ENCODE assay signal across 27 cellular contexts in genomic region chr12:128338344-128338743, GRCh38.
DNase-seq lines count a peak whose midpoint lies in the region; ATAC-seq, FAIRE-seq and TF ChIP-seq lines count a peak whose summit lies in the region.
"Had no signal": no experiment of that assay in that cellular context is flagged by ENCODE, and none has a peak within 500 bp of the region (broad histone marks: within the 10 kb centered on the region; RNA-seq: fewer than 3 reads in every experiment).

No MANE protein-coding gene starts in this region.

- no TSS peak for BruUV-seq in HepG2 (replicated peaks; lab: Mats Ljungman, UMichigan)

- TF ChIP-seq CTCF in HepG2 (CRISPR knock-in tag; IDR thresholded peaks at IDR 0.05) (no peak), right lobe of liver (IDR thresholded peaks at IDR 0.05) (no peak)

- TF ChIP-seq EP300 in HepG2 (IDR thresholded peaks at IDR 0.05; ENCODE audit: low read depth in 2 of 2, low read length in 2 of 2) (no peak), HepG2 (CRISPR knock-in tag; IDR thresholded peaks at IDR 0.05; ENCODE audit: borderline replicate concordance) (no peak)

- no peaks in the 10 kb centered on the region for H4K20me1 ChIP-seq in HepG2 (ENCODE audit: insufficient read depth, low read length)

- no peak for TF ChIP-seq RAD21 in HepG2 (CRISPR knock-in tag; IDR thresholded peaks at IDR 0.05)

- CTCF ChIA-PET in HepG2 (lab: Yijun Ruan, JAX; ENCODE audit: low intra/inter-chr PET ratio, low total read pairs), result no interaction called here

- in situ Hi-C loops in HepG2 (cut with HindIII; ENCODE audit: extremely low pct_ligation_motif_present, low pct_unique_long_range_greater_than_20kb), result no loop called here

- WGBS in HepG2 (ENCODE audit: low lambda C conversion rate), result 15% methylated on average over 6 of the region's 6 CpGs
- WGBS in right lobe of liver (ENCODE audit: insufficient coverage, low coverage, low lambda C conversion rate, missing lambda C conversion rate), result 20% methylated on average over 6 of the region's 6 CpGs

- no peak overlapping the region for H3K4me2 ChIP-seq in HepG2 (ENCODE audit: low read depth, low read length)
- H3K4me2 ChIP-seq: KMS-11, PC-9, SK-N-SH had no signal

- POLR2A ChIA-PET in HepG2 (lab: Yijun Ruan, JAX), result no interaction called here

- intact Hi-C loops in HepG2 (cut with micrococcal nuclease; ENCODE audit: unreplicated experiment), result no loop called here
- intact Hi-C loops in right lobe of liver (cut with DNase I), result no loop called here

- TF ChIP-seq POLR2A in HepG2 (IDR thresholded peaks at IDR 0.05; ENCODE audit: insufficient read depth in 1 of 2, low read depth in 2 of 2, low read length in 2 of 2) (no peak), right lobe of liver (IDR thresholded peaks at IDR 0.05) (no peak)

- no peak for DNase-seq in HepG2 (ENCODE audit: low spot score)
- DNase-seq in right lobe of liver, result no peak
- no peak for DNase-seq in germinal center (ENCODE audit: low spot score)
- no peak for DNase-seq in mesenteric fat pad (ENCODE audit: low spot score)
- DNase-seq in NCI-H1048 (lab: John Stamatoyannopoulos, UW), result no peak
- DNase-seq: activated CD4-positive, CD25-positive, alpha-beta regulatory T cell; activated gamma-delta T cell; activated naive CD8-positive, alpha-beta T cell treated with anti-CD3 and anti-CD28 coated beads for 36 hours; activated T-cell treated with anti-CD3 and anti-CD28 coated beads, Interleukin-2, amount 50 U/mL, for 24 hours; Calu3; colonic mucosa; effector memory CD4-positive, alpha-beta T cell; GF-D8; glutamatergic neuron; MM.1S; NCI-H1417 treated with DMSO at 0.1 percent for 48 hours; NCI-H526; PC-9; SK-N-SH; upper lobe of right lung had no signal

- H3K36me3 ChIP-seq in HepG2 (replicated peaks in 1 of 2; ENCODE audit: control insufficient read depth in 1 of 2, insufficient read depth in 2 of 2, low read length in 2 of 2) (no peaks in the 10 kb centered on the region), right lobe of liver (no peaks in the 10 kb centered on the region), iPS-18a (ENCODE audit: control insufficient read depth, low read depth, low read length) (no peaks in the 10 kb centered on the region), neuron (ENCODE audit: insufficient read depth, low read length) (no peaks in the 10 kb centered on the region)
- H3K36me3 ChIP-seq: colonic mucosa, upper lobe of right lung had no signal

- H3K9me3 ChIP-seq in HepG2 (ENCODE audit: low read length) (peaks cover 5% of the 10 kb centered on the region; the same call in 1 of the 2 replicates), right lobe of liver (no peaks in the 10 kb centered on the region), iPS-18a (ENCODE audit: control insufficient read depth, low read depth, low read length) (peaks cover 5% of the 10 kb centered on the region), neuron (ENCODE audit: low read length) (no peaks in the 10 kb centered on the region)
- H3K9me3 ChIP-seq: colonic mucosa, upper lobe of right lung had no signal

- H3K27me3 ChIP-seq in HepG2 (ENCODE audit: control insufficient read depth in 1 of 2, insufficient read depth in 2 of 2, low read length in 2 of 2), result no peaks in the 10 kb centered on the region
- H3K27me3 ChIP-seq in right lobe of liver, result no peaks in the 10 kb centered on the region
- H3K27me3 ChIP-seq in iPS-18a (ENCODE audit: control insufficient read depth, insufficient read depth, low read length), result peaks cover 21% of the 10 kb centered on the region
- no peaks in the 10 kb centered on the region for H3K27me3 ChIP-seq in neuron (ENCODE audit: insufficient read depth, low read length)
- H3K27me3 ChIP-seq: colonic mucosa had no signal

- no peaks in the 10 kb centered on the region for H3K79me2 ChIP-seq in HepG2 (ENCODE audit: insufficient read depth, low read length)

- H3K9ac ChIP-seq in HepG2 (ENCODE audit: insufficient read depth, low read depth, low read length), result no peak overlapping the region
- no peak overlapping the region for H3K9ac ChIP-seq in iPS-18a (ENCODE audit: low read length)
- H3K9ac ChIP-seq: KMS-11, SK-N-SH had no signal

- H3K4me3 ChIP-seq in HepG2 (replicated peaks in 1 of 3; ENCODE audit: insufficient read depth in 1 of 3, low read depth in 2 of 3, low read length in 3 of 3) (no peak overlapping the region), right lobe of liver (no peak overlapping the region), iPS-18a (ENCODE audit: low read length) (peak overlapping the region; percentile 12), neuron (ENCODE audit: low read length) (peak overlapping the region; percentile 48)
- H3K4me3 ChIP-seq: colonic mucosa, lung, PC-9, upper lobe of right lung had no signal

- FAIRE-seq in HepG2 (lab: Jason Lieb, UNC), result no peak
- FAIRE-seq: A204.1 had no signal

- H3K4me1 ChIP-seq in HepG2 (ENCODE audit: insufficient read depth, low read length), result no peaks in the 10 kb centered on the region
- H3K4me1 ChIP-seq in right lobe of liver, result no peaks in the 10 kb centered on the region
- peaks cover 20% of the 10 kb centered on the region for H3K4me1 ChIP-seq in iPS-18a (ENCODE audit: control insufficient read depth, low read depth, low read length)
- peaks cover 30% of the 10 kb centered on the region for H3K4me1 ChIP-seq in neuron (ENCODE audit: insufficient read depth, low read length)
- H3K4me1 ChIP-seq: colonic mucosa, upper lobe of right lung had no signal

- H3K27ac ChIP-seq in HepG2 (ENCODE audit: extremely low read length, insufficient read depth, low read length) (no peak overlapping the region), right lobe of liver (no peak overlapping the region), iPS-18a (ENCODE audit: low read length) (no peak overlapping the region)
- H3K27ac ChIP-seq: colonic mucosa, KMS-11, PC-9, upper lobe of right lung had no signal

- no peak overlapping the region for H2AFZ ChIP-seq in HepG2 (ENCODE audit: low read length)
- H2AFZ ChIP-seq in neuron (ENCODE audit: low read depth, low read length), result no peak overlapping the region
- H2AFZ ChIP-seq: PC-9 had no signal

- no peak for ATAC-seq in HepG2
- ATAC-seq in right lobe of liver, result no peak
- no peak for ATAC-seq in HG02870 (IDR thresholded peaks at IDR 0.05; ENCODE audit: unreplicated experiment)
- ATAC-seq: stimulated activated memory B cell treated with anti-CD40 and anti-IgM and Interleukin-4, amounts not matched to agents 10 μg/mL and 1 μg/mL and 100 μg/mL, for 72 hours; upper lobe of right lung had no signal

TF ChIP-seq in HepG2, 621 proteins besides CTCF, POLR2A, EP300 and RAD21:
- TF ChIP-seq MNT (IDR thresholded peaks at IDR 0.05) (peak; percentile 56), KDM5B (CRISPR knock-in tag; IDR thresholded peaks at IDR 0.05; ENCODE audit: borderline replicate concordance) (no peak), STAG1 (CRISPR knock-in tag; IDR thresholded peaks at IDR 0.05) (no peak)

Comparison
In these comparisons a context has a peak if more than half of its experiments do, and no peak if none do; other contexts are left out.
1. H3K4me3 ChIP-seq: peak in iPS-18a (single experiment) and neuron (single experiment); none in HepG2 (0 of 3) and right lobe of liver (0 of 3).